In the genomic region with DNA sequence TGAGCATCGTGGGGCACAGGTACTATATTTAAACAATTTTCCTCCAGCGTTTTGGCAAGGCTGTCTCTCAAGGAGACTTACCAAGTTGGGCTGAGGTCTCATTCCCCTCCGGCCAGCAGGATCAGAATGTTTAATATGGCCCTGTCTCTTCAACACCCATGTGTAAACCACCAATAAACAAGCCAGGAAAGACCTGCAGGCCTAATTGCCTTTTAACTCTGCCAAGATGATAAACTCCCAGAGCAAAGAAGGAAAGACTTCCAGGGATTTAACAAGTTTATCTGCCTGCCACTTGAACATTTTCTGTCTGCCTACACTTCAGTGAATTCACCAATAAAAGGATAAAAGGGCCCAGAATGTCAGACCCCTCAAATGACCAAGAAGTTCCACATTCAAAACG, we compare ENCODE assay signal across 22 cellular contexts.
DNase-seq lines count a peak whose midpoint lies in the region; ATAC-seq and TF ChIP-seq lines count a peak whose summit lies in the region.
"Had no signal": no experiment of that assay in that cellular context is flagged by ENCODE, and none has a peak within 500 bp of the region (broad histone marks: within the 10 kb centered on the region; RNA-seq: fewer than 3 reads in every experiment).

No MANE protein-coding gene starts in this region.

- POLR2A ChIA-PET in naive thymus-derived CD8-positive, alpha-beta T cell (lab: Charles Lee): no interaction called here

- peaks cover 19% of the 10 kb centered on the region for H3F3A ChIP-seq in neural progenitor cell (ENCODE audit: low read depth)

- peaks cover 0 to 2% (median 0%) of the 10 kb centered on the region in 5 donors for H3K27me3 Mint-ChIP-seq in naive thymus-derived CD8-positive, alpha-beta T cell
- H3K27me3 Mint-ChIP-seq in neural progenitor cell (ENCODE audit: insufficient read depth, low read depth): peaks cover 4% of the 10 kb centered on the region

- H3K36me3 Mint-ChIP-seq in naive thymus-derived CD8-positive, alpha-beta T cell: no peaks in the 10 kb centered on the region
- no peaks in the 10 kb centered on the region for H3K36me3 Mint-ChIP-seq in neural progenitor cell
- H3K36me3 Mint-ChIP-seq: T-cell had no signal

- peaks cover 0 to 3% (median 0%) of the 10 kb centered on the region in 9 donors for H3K9me3 Mint-ChIP-seq in naive thymus-derived CD8-positive, alpha-beta T cell
- H3K9me3 Mint-ChIP-seq in neural progenitor cell: no peaks in the 10 kb centered on the region
- H3K9me3 Mint-ChIP-seq: HFFc6 had no signal

- no peak overlapping the region for H3K4ac ChIP-seq in mesendoderm (ENCODE audit: low read depth, low read length)

- peak overlapping the region; percentile 68 for H4K8ac ChIP-seq in mesendoderm (ENCODE audit: low read depth, low read length)

- no peaks in the 10 kb centered on the region for H3K79me1 ChIP-seq in mesendoderm (ENCODE audit: low read length)

- H4K20me1 ChIP-seq in neural progenitor cell (ENCODE audit: low read depth): no peaks in the 10 kb centered on the region

- H3K27me3 ChIP-seq in HUES6 (ENCODE audit: control insufficient read depth, insufficient read depth, low read length) (no peaks in the 10 kb centered on the region), mesendoderm (ENCODE audit: insufficient read depth, low read length, poor library complexity) (no peaks in the 10 kb centered on the region), neural progenitor cell (no peaks in the 10 kb centered on the region)
- H3K27me3 ChIP-seq: SJCRH30 had no signal

- H3K4me3 ChIP-seq in HUES6 (ENCODE audit: low read depth, low read length): peak overlapping the region; percentile 7; the same call in 1 of the 2 replicates
- no peak overlapping the region for H3K4me3 ChIP-seq in mesendoderm (ENCODE audit: low read length)
- no peak overlapping the region for H3K4me3 ChIP-seq in neural progenitor cell
- H3K4me3 ChIP-seq: SJCRH30 had no signal

- WGBS in mesendoderm (ENCODE audit: extremely low coverage, insufficient coverage, low lambda C conversion rate): no CpG with 5 or more reads among the region's 4 CpGs

- peak overlapping the region; percentile 73 for H3K56ac ChIP-seq in mesendoderm (ENCODE audit: low read length)

- no peak overlapping the region for H3K27ac Mint-ChIP-seq in naive thymus-derived CD8-positive, alpha-beta T cell
- H3K27ac Mint-ChIP-seq in neural progenitor cell: no peak overlapping the region
- H3K27ac Mint-ChIP-seq: HFFc6, T-cell had no signal

- peak; percentile 63 for DNase-seq in cerebellar cortex (ENCODE audit: low spot score)
- DNase-seq in mesendoderm: peak; percentile 86
- DNase-seq in naive thymus-derived CD8-positive, alpha-beta T cell: no peak
- DNase-seq in anterior cingulate cortex (lab: John Stamatoyannopoulos, UW): no peak
- DNase-seq in NCI-H1092 (lab: John Stamatoyannopoulos, UW): no peak
- DNase-seq in neural progenitor cell (ENCODE audit: low spot score): no peak
- DNase-seq: 8988T; AML-193; C1 segment of cervical spinal cord; H7; HFFc6; NCI-H1436; NCI-H187 treated with DMSO at 0.1 percent for 48 hours; NCI-H510A; NCI-H774; NK-92 treated with Interleukin-12 subunit alpha and Interleukin-12 subunit beta, amount 100 ng/mL, for 24 hours; SJCRH30; T-cell had no signal

- no peaks in the 10 kb centered on the region for H3K36me3 ChIP-seq in HUES6 (ENCODE audit: control insufficient read depth, insufficient read depth, low read length)
- H3K36me3 ChIP-seq in mesendoderm (ENCODE audit: control insufficient read depth, insufficient read depth, low read length): no peaks in the 10 kb centered on the region
- no peaks in the 10 kb centered on the region for H3K36me3 ChIP-seq in neural progenitor cell
- H3K36me3 ChIP-seq: SJCRH30 had no signal

- peak overlapping the region; percentile 83 for H3K18ac ChIP-seq in mesendoderm (ENCODE audit: low read length)

- H2AFZ ChIP-seq in neural progenitor cell (replicated peaks): no peak overlapping the region

- peak overlapping the region; percentile 33 for H2AK5ac ChIP-seq in mesendoderm (ENCODE audit: low read length)

- peak overlapping the region; percentile 94 for H2BK120ac ChIP-seq in mesendoderm (ENCODE audit: low read depth, low read length)

- H3K4me1 ChIP-seq in HUES6 (ENCODE audit: control insufficient read depth, insufficient read depth, low read length) (peaks cover 85% of the 10 kb centered on the region), mesendoderm (ENCODE audit: control insufficient read depth, low read depth, low read length) (peaks cover 19% of the 10 kb centered on the region), neural progenitor cell (peaks cover 37% of the 10 kb centered on the region)

- H2BK15ac ChIP-seq in mesendoderm (replicated peaks; ENCODE audit: low read depth): peak overlapping the region; percentile 13

- ATAC-seq in naive thymus-derived CD8-positive, alpha-beta T cell: no peak
- ATAC-seq: Panc1, T-cell had no signal

- H3K27ac ChIP-seq in C4-2B: peak overlapping the region; percentile 43; the same call in 1 of the 2 replicates
- peak overlapping the region; percentile 58; the same call in 1 of the 2 replicates for H3K27ac ChIP-seq in HUES6 (ENCODE audit: low read depth, low read length)
- peak overlapping the region; percentile 97 for H3K27ac ChIP-seq in mesendoderm (ENCODE audit: low read depth, low read length)
- no peak overlapping the region for H3K27ac ChIP-seq in neural progenitor cell
- H3K27ac ChIP-seq: KMS-11, SJCRH30 had no signal

- no peaks in the 10 kb centered on the region for H3K4me1 Mint-ChIP-seq in naive thymus-derived CD8-positive, alpha-beta T cell
- peaks cover 42% of the 10 kb centered on the region for H3K4me1 Mint-ChIP-seq in neural progenitor cell
- H3K4me1 Mint-ChIP-seq: T-cell had no signal

- peak overlapping the region; percentile 72 for H4K5ac ChIP-seq in mesendoderm (ENCODE audit: low read length)

- no peak overlapping the region for H3K4me3 Mint-ChIP-seq in naive thymus-derived CD8-positive, alpha-beta T cell
- no peak overlapping the region for H3K4me3 Mint-ChIP-seq in neural progenitor cell
- H3K4me3 Mint-ChIP-seq: HFFc6, T-cell had no signal

- peak overlapping the region; percentile 91 for H2BK5ac ChIP-seq in mesendoderm (ENCODE audit: low read length)

- no peaks in the 10 kb centered on the region for H3K79me2 ChIP-seq in mesendoderm (ENCODE audit: control insufficient read depth, insufficient read depth, low read length)
- H3K79me2 ChIP-seq in neural progenitor cell (ENCODE audit: low read depth): no peaks in the 10 kb centered on the region

- H3K9ac ChIP-seq in HUES6 (ENCODE audit: low read length) (peak overlapping the region; percentile 69), mesendoderm (ENCODE audit: low read length) (peak overlapping the region; percentile 64), neural progenitor cell (no peak overlapping the region)
- H3K9ac ChIP-seq: KMS-11 had no signal

- peak overlapping the region; percentile 6 for H3K4me2 ChIP-seq in mesendoderm (ENCODE audit: low read length)
- no peak overlapping the region for H3K4me2 ChIP-seq in neural progenitor cell
- H3K4me2 ChIP-seq: KMS-11 had no signal

- H3K9me3 ChIP-seq in HUES6 (ENCODE audit: control insufficient read depth, insufficient read depth, low read depth, low read length): no peaks in the 10 kb centered on the region
- no peaks in the 10 kb centered on the region for H3K9me3 ChIP-seq in neural progenitor cell (ENCODE audit: low read depth)
- H3K9me3 ChIP-seq: SJCRH30 had no signal

- H3K23ac ChIP-seq in mesendoderm (ENCODE audit: low read length): no peak overlapping the region

- TF ChIP-seq CTCF in C4-2B (conservative IDR thresholded peaks at IDR 0.05) (no peak), neural progenitor cell (IDR thresholded peaks at IDR 0.05) (no peak)

Comparison
In these comparisons a context has a peak if more than half of its experiments do, and no peak if none do; other contexts are left out.
1. DNase-seq: peak in cerebellar cortex (single experiment) and mesendoderm (single experiment); none in naive thymus-derived CD8-positive, alpha-beta T cell (0 of 10), anterior cingulate cortex (0 of 58), NCI-H1092 (single experiment) and neural progenitor cell (single experiment).